In the genomic region with DNA sequence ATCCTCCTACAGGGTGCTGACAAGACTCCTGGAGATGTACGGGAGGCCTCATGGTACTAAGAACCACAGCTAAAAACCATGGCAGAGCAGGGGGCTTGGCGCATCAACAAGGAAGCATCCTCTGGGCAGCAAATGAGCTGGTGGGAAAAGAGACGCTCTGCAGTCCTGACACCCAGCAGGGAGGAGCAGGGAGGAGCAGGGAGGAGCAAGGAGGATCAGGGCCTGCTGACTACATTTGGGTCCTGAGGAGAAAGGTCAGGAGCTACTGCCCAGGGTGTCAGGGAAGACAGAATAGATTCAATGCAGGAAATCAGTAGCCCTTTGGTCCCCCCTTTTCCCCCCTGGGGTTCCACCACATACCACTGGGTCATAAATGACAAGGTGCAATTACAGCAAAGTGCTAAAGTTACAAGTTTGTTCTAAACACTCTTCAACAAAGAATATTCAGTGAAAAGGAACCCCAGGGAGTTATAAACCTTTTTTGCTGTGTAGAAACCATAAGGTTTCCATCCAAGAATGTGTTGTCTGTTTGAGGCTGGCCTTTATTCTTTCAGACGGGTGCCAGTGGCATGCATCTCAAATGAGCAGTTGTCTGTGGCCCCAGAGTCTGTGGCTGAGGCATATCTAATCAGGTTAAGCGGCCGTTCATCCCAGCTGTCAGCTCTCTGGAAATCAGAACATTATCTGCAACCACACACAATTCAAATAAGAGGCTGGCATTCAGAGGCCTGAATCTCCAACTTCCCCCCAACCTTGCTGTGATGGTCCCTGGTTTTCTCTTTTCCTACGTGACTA, we compare ENCODE assay signal across 24 cellular contexts.
DNase-seq lines count a peak whose midpoint lies in the region; ATAC-seq and TF ChIP-seq lines count a peak whose summit lies in the region.
"Had no signal": no experiment of that assay in that cellular context is flagged by ENCODE, and none has a peak within 500 bp of the region (broad histone marks: within the 10 kb centered on the region; RNA-seq: fewer than 3 reads in every experiment).

No MANE protein-coding gene starts in this region.

- H3K27me3 ChIP-seq in GM23338 (ENCODE audit: insufficient read depth) (no peaks in the 10 kb centered on the region), stomach (peaks cover 0 to 4% (median 0%) of the 10 kb centered on the region in 3 donors)
- H3K27me3 ChIP-seq: adrenal gland, esophagus squamous epithelium, tibial nerve had no signal

- no peak overlapping the region for H3K4me2 ChIP-seq in GM23338
- H3K4me2 ChIP-seq: A549 had no signal

- TF ChIP-seq POLR2A in stomach (IDR thresholded peaks at IDR 0.05), result no peak

- H3K79me2 ChIP-seq in GM23338 (replicated peaks; ENCODE audit: insufficient read depth), result no peaks in the 10 kb centered on the region

- H3K27ac ChIP-seq in GM23338 (ENCODE audit: low read depth) (no peak overlapping the region), stomach (no peak overlapping the region)
- H3K27ac ChIP-seq: A549, adrenal gland, esophagus squamous epithelium, psoas muscle, tibial nerve had no signal

- no peak for ATAC-seq in GM23338
- ATAC-seq in stimulated activated memory B cell treated with anti-CD40 and anti-IgM and Interleukin-4, amounts not matched to agents 10 μg/mL and 1 μg/mL and 100 μg/mL, for 72 hours, result no peak
- ATAC-seq: A549; activated CD8-positive, alpha-beta memory T cell treated with anti-CD3 and anti-CD28 coated beads, Interleukin-2, amount 10 ng/mL, durations not matched to agents 7 days and 5 days; psoas muscle had no signal

- no peak for TF ChIP-seq EP300 in stomach (IDR thresholded peaks at IDR 0.05)

- WGBS in stomach, 5 donors, result 64 to 74% (median 71%) methylated on average over 7 of the region's 7 CpGs

- H3K36me3 ChIP-seq in GM23338 (ENCODE audit: insufficient read depth) (no peaks in the 10 kb centered on the region), stomach (no peaks in the 10 kb centered on the region)
- H3K36me3 ChIP-seq: adrenal gland, esophagus squamous epithelium, tibial nerve had no signal

- no peaks in the 10 kb centered on the region for H3K9me3 ChIP-seq in stomach
- H3K9me3 ChIP-seq: A549, adrenal gland, esophagus squamous epithelium, psoas muscle, tibial nerve had no signal

- DNase-seq in GM23338 (ENCODE audit: low spot score) (no peak), SK-MEL-5 (ENCODE audit: low read depth, low spot score) (peak; percentile 10), ecto neural progenitor cell (ENCODE audit: low spot score) (peak; percentile 62), nephron progenitor cell (peak; percentile 32), stomach (no peak), NOMO-1 treated with dmso at 0.1 percent for 144 hours (lab: John Stamatoyannopoulos, UW; ENCODE audit: unreplicated experiment) (no peak), Kasumi-1 (lab: John Stamatoyannopoulos, UW) (no peak)
- DNase-seq: activated CD8-positive, alpha-beta memory T cell treated with anti-CD3 and anti-CD28 coated beads, Interleukin-2, amount 10 ng/mL, durations not matched to agents 7 days and 5 days; activated naive CD4-positive, alpha-beta T cell treated with Interleukin-2 at 50 U/mL for 16 hours; adrenal gland; DMS53; esophagus squamous epithelium; H7; hypothalamus; immature natural killer cell; mesenchymal stem cell; NCI-H1105; NCI-H1930; NCI-H748 treated with DMSO at 0.1 percent for 48 hours; psoas muscle; T-helper 9 cell had no signal

- H3K4me3 Mint-ChIP-seq in GM23338 (no peak overlapping the region), nephron progenitor cell (no peak overlapping the region)
- H3K4me3 Mint-ChIP-seq in stimulated activated memory B cell treated with anti-CD40 and anti-IgM and Interleukin-4, amounts not matched to agents 10 μg/mL and 1 μg/mL and 100 μg/mL, for 72 hours, result no peak overlapping the region
- H3K4me3 Mint-ChIP-seq: activated CD8-positive, alpha-beta memory T cell treated with anti-CD3 and anti-CD28 coated beads, Interleukin-2, amount 10 ng/mL, durations not matched to agents 7 days and 5 days; immature natural killer cell had no signal

- peaks cover 13% of the 10 kb centered on the region for H3K9me2 ChIP-seq in GM23338 (ENCODE audit: insufficient read depth)

- peaks cover 2% of the 10 kb centered on the region for H3K27me3 Mint-ChIP-seq in GM23338 (ENCODE audit: insufficient read depth, low read depth, poor library complexity)
- peaks cover 9% of the 10 kb centered on the region for H3K27me3 Mint-ChIP-seq in nephron progenitor cell (ENCODE audit: low read depth, poor library complexity)
- peaks cover 9% of the 10 kb centered on the region for H3K27me3 Mint-ChIP-seq in stimulated activated memory B cell treated with anti-CD40 and anti-IgM and Interleukin-4, amounts not matched to agents 10 μg/mL and 1 μg/mL and 100 μg/mL, for 72 hours
- H3K27me3 Mint-ChIP-seq: activated CD8-positive, alpha-beta memory T cell treated with anti-CD3 and anti-CD28 coated beads, Interleukin-2, amount 10 ng/mL, durations not matched to agents 7 days and 5 days had no signal

- H3K36me3 Mint-ChIP-seq in GM23338 (ENCODE audit: low read depth), result no peaks in the 10 kb centered on the region
- peaks cover 5% of the 10 kb centered on the region for H3K36me3 Mint-ChIP-seq in nephron progenitor cell (ENCODE audit: low read depth)
- H3K36me3 Mint-ChIP-seq in stimulated activated memory B cell treated with anti-CD40 and anti-IgM and Interleukin-4, amounts not matched to agents 10 μg/mL and 1 μg/mL and 100 μg/mL, for 72 hours, result no peaks in the 10 kb centered on the region
- H3K36me3 Mint-ChIP-seq: immature natural killer cell had no signal

- peak overlapping the region; percentile 23; the same call in 1 of the 2 replicates for H2AFZ ChIP-seq in GM23338

- H3K4me1 Mint-ChIP-seq in GM23338, result peaks cover 4% of the 10 kb centered on the region; the same call in 2 of the 3 replicates
- peaks cover 20% of the 10 kb centered on the region for H3K4me1 Mint-ChIP-seq in nephron progenitor cell
- H3K4me1 Mint-ChIP-seq in stimulated activated memory B cell treated with anti-CD40 and anti-IgM and Interleukin-4, amounts not matched to agents 10 μg/mL and 1 μg/mL and 100 μg/mL, for 72 hours, result no peaks in the 10 kb centered on the region
- H3K4me1 Mint-ChIP-seq: immature natural killer cell had no signal

- H4K20me1 ChIP-seq in GM23338 (replicated peaks; ENCODE audit: insufficient read depth), result no peaks in the 10 kb centered on the region

- in situ Hi-C loops in SK-MEL-5 (cut with HindIII; ENCODE audit: low pct_unique_long_range_greater_than_20kb, low sequenced_read_pairs), result no loop called here

- H3K4me1 ChIP-seq in GM23338 (ENCODE audit: insufficient read depth), result no peaks in the 10 kb centered on the region
- H3K4me1 ChIP-seq in stomach, result no peaks in the 10 kb centered on the region
- H3K4me1 ChIP-seq: A549, adrenal gland, esophagus squamous epithelium, psoas muscle, tibial nerve had no signal

- H3K9me3 Mint-ChIP-seq in GM23338 (peaks cover 2% of the 10 kb centered on the region; the same call in 1 of the 3 replicates), nephron progenitor cell (peaks cover 12% of the 10 kb centered on the region)
- H3K9me3 Mint-ChIP-seq in stimulated activated memory B cell treated with anti-CD40 and anti-IgM and Interleukin-4, amounts not matched to agents 10 μg/mL and 1 μg/mL and 100 μg/mL, for 72 hours, result peaks cover 4% of the 10 kb centered on the region
- H3K9me3 Mint-ChIP-seq: immature natural killer cell had no signal

- no peak for TF ChIP-seq CTCF in GM23338 (conservative IDR thresholded peaks at IDR 0.05; ENCODE audit: low read depth in 2 of 2)
- TF ChIP-seq CTCF in nephron progenitor cell (IDR thresholded peaks at IDR 0.05), result no peak
- TF ChIP-seq CTCF in stomach (IDR thresholded peaks at IDR 0.05), result no peak

- no peaks in the 10 kb centered on the region for H3F3A ChIP-seq in GM23338 (replicated peaks; ENCODE audit: low read depth)

- intact Hi-C loops in stomach (cut with DNase I; ENCODE audit: low total_unique reads), result no loop called here

- H3K27ac Mint-ChIP-seq in GM23338, result no peak overlapping the region
- H3K27ac Mint-ChIP-seq in nephron progenitor cell, result no peak overlapping the region
- no peak overlapping the region for H3K27ac Mint-ChIP-seq in stimulated activated memory B cell treated with anti-CD40 and anti-IgM and Interleukin-4, amounts not matched to agents 10 μg/mL and 1 μg/mL and 100 μg/mL, for 72 hours
- H3K27ac Mint-ChIP-seq: activated CD8-positive, alpha-beta memory T cell treated with anti-CD3 and anti-CD28 coated beads, Interleukin-2, amount 10 ng/mL, durations not matched to agents 7 days and 5 days; immature natural killer cell had no signal

- H3K4me3 ChIP-seq in GM23338, result no peak overlapping the region
- no peak overlapping the region for H3K4me3 ChIP-seq in stomach
- H3K4me3 ChIP-seq: A549, adrenal gland, esophagus squamous epithelium, psoas muscle, tibial nerve had no signal

TF ChIP-seq in GM23338, 12 proteins besides CTCF, POLR2A, EP300 and RAD21 (continues in another document):
- TF ChIP-seq ZNF114 (CRISPR knock-in tag; IDR thresholded peaks at IDR 0.05) (no peak), EZH2 (IDR thresholded peaks at IDR 0.05; ENCODE audit: low read depth, unreplicated experiment) (no peak), JUNB (IDR thresholded peaks at IDR 0.05; ENCODE audit: unreplicated experiment) (no peak), POLR2AphosphoS5 (IDR thresholded peaks at IDR 0.05; ENCODE audit: low read depth) (no peak), ZNF331 (CRISPR knock-in tag; IDR thresholded peaks at IDR 0.05; ENCODE audit: low read depth) (no peak), CREB1 (CRISPR knock-in tag; IDR thresholded peaks at IDR 0.05; ENCODE audit: low read depth) (no peak), STAT1 (IDR thresholded peaks at IDR 0.05; ENCODE audit: unreplicated experiment) (no peak)
- TF ChIP-seq, protein P1, sequence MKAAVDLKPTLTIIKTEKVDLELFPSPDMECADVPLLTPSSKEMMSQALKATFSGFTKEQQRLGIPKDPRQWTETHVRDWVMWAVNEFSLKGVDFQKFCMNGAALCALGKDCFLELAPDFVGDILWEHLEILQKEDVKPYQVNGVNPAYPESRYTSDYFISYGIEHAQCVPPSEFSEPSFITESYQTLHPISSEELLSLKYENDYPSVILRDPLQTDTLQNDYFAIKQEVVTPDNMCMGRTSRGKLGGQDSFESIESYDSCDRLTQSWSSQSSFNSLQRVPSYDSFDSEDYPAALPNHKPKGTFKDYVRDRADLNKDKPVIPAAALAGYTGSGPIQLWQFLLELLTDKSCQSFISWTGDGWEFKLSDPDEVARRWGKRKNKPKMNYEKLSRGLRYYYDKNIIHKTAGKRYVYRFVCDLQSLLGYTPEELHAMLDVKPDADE (IDR thresholded peaks at IDR 0.05), result no peak

Comparison
In these comparisons a context has a peak if more than half of its experiments do, and no peak if none do; other contexts are left out.
1. DNase-seq: peak in SK-MEL-5 (single experiment), ecto neural progenitor cell (single experiment) and nephron progenitor cell (single experiment); none in GM23338 (single experiment), stomach (single experiment), NOMO-1 treated with dmso at 0.1 percent for 144 hours (single experiment) and Kasumi-1 (0 of 2).